10 cellular contexts compared by ENCODE assay signal in genomic region chr12:57236925-57237652, GRCh38. TPM values are rescaled to one million over a fixed set of nuclear protein-coding genes. Genes with fewer than 3 reads are reported as not detected.
A peak's percentile ranks its signal among the peaks of the same experiment; 100 is the strongest.
DNase-seq lines count a peak whose midpoint lies in the region; ATAC-seq and TF ChIP-seq lines count a peak whose summit lies in the region.
"Had no signal": no experiment of that assay in that cellular context is flagged by ENCODE, and none has a peak within 500 bp of the region (broad histone marks: within the 10 kb centered on the region; RNA-seq: fewer than 3 reads in every experiment).

No MANE protein-coding gene starts in this region.

- ATAC-seq in activated T-cell treated with anti-CD3 and anti-CD28 coated beads, Interleukin-2, amount 50 U/mL, for 4 hours, result no peak
- no peak for ATAC-seq in activated CD8-positive, alpha-beta T cell treated with anti-CD3 and anti-CD28 coated beads for 36 hours
- ATAC-seq in thoracic aorta (ENCODE audit: insufficient number of reproducible peaks, low FRiP score, low read depth), result no peak

- no peaks in the 10 kb centered on the region for H3K36me3 ChIP-seq in hepatocyte (replicated peaks; ENCODE audit: insufficient read depth, low read depth)
- peaks cover 17% of the 10 kb centered on the region for H3K36me3 ChIP-seq in thoracic aorta

- H3K4me1 Mint-ChIP-seq in activated T-cell treated with anti-CD3 and anti-CD28 coated beads, Interleukin-2, amount 50 U/mL, for 4 hours (ENCODE audit: low read depth), result peaks cover 58% of the 10 kb centered on the region
- H3K4me1 Mint-ChIP-seq in activated CD8-positive, alpha-beta T cell treated with anti-CD3 and anti-CD28 coated beads for 36 hours (ENCODE audit: low read depth), result peaks cover 61% of the 10 kb centered on the region

- H4K20me1 ChIP-seq in hepatocyte (ENCODE audit: insufficient read depth, poor library complexity, severe bottlenecking), result peaks cover 2% of the 10 kb centered on the region

- H3K9me3 ChIP-seq in hepatocyte (ENCODE audit: low read depth) (no peaks in the 10 kb centered on the region), thoracic aorta (no peaks in the 10 kb centered on the region)

- intact Hi-C loops in activated CD8-positive, alpha-beta T cell treated with anti-CD3 and anti-CD28 coated beads for 36 hours (cut with micrococcal nuclease), result no loop called here

- no peak for DNase-seq in activated T-cell treated with anti-CD3 and anti-CD28 coated beads, Interleukin-2, amount 50 U/mL, for 4 hours
- DNase-seq in activated T-cell treated with anti-CD3 and anti-CD28 coated beads for 4 hours, result no peak
- DNase-seq in activated CD8-positive, alpha-beta T cell treated with anti-CD3 and anti-CD28 coated beads for 36 hours, result no peak
- DNase-seq in hepatocyte (ENCODE audit: low spot score), result no peak
- DNase-seq in thoracic aorta (ENCODE audit: low spot score), result no peak
- no peak for DNase-seq in activated effector memory CD4-positive, alpha-beta T cell treated with anti-CD3 and anti-CD28 coated beads, Interleukin-2, amount 50 U/mL, for 16 hours
- DNase-seq in Ammon's horn (ENCODE audit: low spot score), result no peak
- no peak for DNase-seq in stimulated activated CD8-positive, alpha-beta memory T cell treated with anti-CD3 and anti-CD28 coated beads, Interleukin-4, amount 100 ng/mL, for 48 hours
- DNase-seq: NCI-H1417 treated with DMSO at 0.1 percent for 48 hours had no signal

- no peak overlapping the region for H2AFZ ChIP-seq in hepatocyte

- peaks cover 66% of the 10 kb centered on the region for H3K27me3 ChIP-seq in hepatocyte
- H3K27me3 ChIP-seq in thoracic aorta (replicated peaks; ENCODE audit: insufficient read depth), result peaks cover 18% of the 10 kb centered on the region

- peaks cover 35% of the 10 kb centered on the region for H3K27me3 Mint-ChIP-seq in activated T-cell treated with anti-CD3 and anti-CD28 coated beads, Interleukin-2, amount 50 U/mL, for 4 hours (ENCODE audit: low read depth)
- H3K27me3 Mint-ChIP-seq in activated CD8-positive, alpha-beta T cell treated with anti-CD3 and anti-CD28 coated beads for 36 hours, result peaks cover 34% of the 10 kb centered on the region

- POLR2A ChIA-PET in activated CD8-positive, alpha-beta T cell treated with anti-CD3 and anti-CD28 coated beads for 36 hours (lab: Charles Lee), result interaction anchor here (1.0 to 12.9 kb wide), 3 partner anchors 10 to 147 kb away, joined by 3 to 238 read pairs (median 99); partner anchors contain the start of genes NXPH4 and SHMT2

- H3K36me3 Mint-ChIP-seq in activated T-cell treated with anti-CD3 and anti-CD28 coated beads, Interleukin-2, amount 50 U/mL, for 4 hours (ENCODE audit: insufficient read depth), result peaks cover 29% of the 10 kb centered on the region
- peaks cover 33% of the 10 kb centered on the region for H3K36me3 Mint-ChIP-seq in activated CD8-positive, alpha-beta T cell treated with anti-CD3 and anti-CD28 coated beads for 36 hours (ENCODE audit: low read depth)

- CTCF ChIA-PET in activated CD8-positive, alpha-beta T cell treated with anti-CD3 and anti-CD28 coated beads for 36 hours (lab: Charles Lee), result interaction anchor here (11.8 to 12.7 kb wide), 2 partner anchors 9 to 21 kb away, joined by 397 to 431 read pairs; partner anchors contain the start of genes NXPH4 and SHMT2

- no peaks in the 10 kb centered on the region for H3K9me3 Mint-ChIP-seq in activated T-cell treated with anti-CD3 and anti-CD28 coated beads, Interleukin-2, amount 50 U/mL, for 4 hours
- no peaks in the 10 kb centered on the region for H3K9me3 Mint-ChIP-seq in activated CD8-positive, alpha-beta T cell treated with anti-CD3 and anti-CD28 coated beads for 36 hours

- WGBS in hepatocyte (ENCODE audit: low lambda C conversion rate, missing lambda C conversion rate), result 46% methylated on average over 10 of the region's 10 CpGs

- H3K79me2 ChIP-seq in hepatocyte, result no peaks in the 10 kb centered on the region

- peak overlapping the region; percentile 100 for H3K4me2 ChIP-seq in hepatocyte

- no peaks in the 10 kb centered on the region for H3K9me2 ChIP-seq in hepatocyte (replicated peaks; ENCODE audit: insufficient read depth)

- H3K4me1 ChIP-seq in hepatocyte (ENCODE audit: insufficient read depth), result peaks cover 41% of the 10 kb centered on the region
- peaks cover 17 to 45% of the 10 kb centered on the region in 2 donors for H3K4me1 ChIP-seq in thoracic aorta (ENCODE audit: control insufficient read depth in 1 of 2, low read depth in 2 of 2)

- H3K27ac ChIP-seq in hepatocyte (no peak overlapping the region), thoracic aorta (peak overlapping the region in 1 of 2 donors; percentile 67)
- H3K27ac ChIP-seq: C4-2B had no signal

- H3K4me3 ChIP-seq in hepatocyte (no peak overlapping the region), thoracic aorta (peak overlapping the region; percentile 47)

- H3K4me3 Mint-ChIP-seq in activated T-cell treated with anti-CD3 and anti-CD28 coated beads, Interleukin-2, amount 50 U/mL, for 4 hours, result peak overlapping the region; percentile 31
- peak overlapping the region; percentile 15 for H3K4me3 Mint-ChIP-seq in activated CD8-positive, alpha-beta T cell treated with anti-CD3 and anti-CD28 coated beads for 36 hours

- no peak for TF ChIP-seq CTCF in activated CD8-positive, alpha-beta T cell treated with anti-CD3 and anti-CD28 coated beads for 36 hours (IDR thresholded peaks at IDR 0.05)
- TF ChIP-seq CTCF in hepatocyte (IDR thresholded peaks at IDR 0.05; ENCODE audit: poor library complexity), result no peak
- TF ChIP-seq CTCF in thoracic aorta (IDR thresholded peaks at IDR 0.05), result no peak

- no peak overlapping the region for H3K27ac Mint-ChIP-seq in activated CD8-positive, alpha-beta T cell treated with anti-CD3 and anti-CD28 coated beads for 36 hours

RNA-seq across cellular contexts. Expression of gene SHMT2, which starts 7.6 kb away (rescaled TPM):
- total RNA-seq in activated T-cell treated with anti-CD3 and anti-CD28 coated beads, Interleukin-2, amount 50 U/mL, for 4 hours, result 100 to 1,000 TPM; 373 to 414 (median 383) TPM
- total RNA-seq in activated CD8-positive, alpha-beta T cell treated with anti-CD3 and anti-CD28 coated beads for 36 hours, result 100 to 1,000 TPM; 480 to 529 TPM
- 168 and 193 TPM in 2 replicates for total RNA-seq in hepatocyte
- 85.3 and 126 TPM in 2 replicates for polyA plus RNA-seq in hepatocyte
- total RNA-seq in thoracic aorta, result 10 to 100 TPM; 57.3 to 60.4 TPM

RNA-seq across cellular contexts. Expression of gene STAC3, which starts 13.9 kb away (rescaled TPM):
- total RNA-seq in activated T-cell treated with anti-CD3 and anti-CD28 coated beads, Interleukin-2, amount 50 U/mL, for 4 hours, result 1 to 10 TPM; 1.4 to 2.2 (median 1.7) TPM
- 1 to 10 TPM; 1.7 to 2.1 TPM for total RNA-seq in activated CD8-positive, alpha-beta T cell treated with anti-CD3 and anti-CD28 coated beads for 36 hours
- total RNA-seq in hepatocyte (0.23 and 1.1 TPM in 2 replicates), thoracic aorta (under 1 TPM; 0.27 to 0.56 TPM)
- 0.49 and 0.83 TPM in 2 replicates for polyA plus RNA-seq in hepatocyte

RNA-seq across cellular contexts. Expression of gene NXPH4, which starts 20.5 kb away (rescaled TPM):
- under 1 TPM in 2 of 3 donors, not detected in 1; 0.20 to 0.24 TPM for total RNA-seq in activated T-cell treated with anti-CD3 and anti-CD28 coated beads, Interleukin-2, amount 50 U/mL, for 4 hours
- total RNA-seq in activated CD8-positive, alpha-beta T cell treated with anti-CD3 and anti-CD28 coated beads for 36 hours, result under 1 TPM; 0.41 to 0.45 TPM
- total RNA-seq in hepatocyte (0.52 and 1.1 TPM in 2 replicates), thoracic aorta (under 1 TPM in 1 of 2 donors, not detected in 1; 0.81 TPM)
- 2.7 and 3.3 TPM in 2 replicates for polyA plus RNA-seq in hepatocyte
